8 cellular contexts compared by ENCODE assay signal in the genomic region with DNA sequence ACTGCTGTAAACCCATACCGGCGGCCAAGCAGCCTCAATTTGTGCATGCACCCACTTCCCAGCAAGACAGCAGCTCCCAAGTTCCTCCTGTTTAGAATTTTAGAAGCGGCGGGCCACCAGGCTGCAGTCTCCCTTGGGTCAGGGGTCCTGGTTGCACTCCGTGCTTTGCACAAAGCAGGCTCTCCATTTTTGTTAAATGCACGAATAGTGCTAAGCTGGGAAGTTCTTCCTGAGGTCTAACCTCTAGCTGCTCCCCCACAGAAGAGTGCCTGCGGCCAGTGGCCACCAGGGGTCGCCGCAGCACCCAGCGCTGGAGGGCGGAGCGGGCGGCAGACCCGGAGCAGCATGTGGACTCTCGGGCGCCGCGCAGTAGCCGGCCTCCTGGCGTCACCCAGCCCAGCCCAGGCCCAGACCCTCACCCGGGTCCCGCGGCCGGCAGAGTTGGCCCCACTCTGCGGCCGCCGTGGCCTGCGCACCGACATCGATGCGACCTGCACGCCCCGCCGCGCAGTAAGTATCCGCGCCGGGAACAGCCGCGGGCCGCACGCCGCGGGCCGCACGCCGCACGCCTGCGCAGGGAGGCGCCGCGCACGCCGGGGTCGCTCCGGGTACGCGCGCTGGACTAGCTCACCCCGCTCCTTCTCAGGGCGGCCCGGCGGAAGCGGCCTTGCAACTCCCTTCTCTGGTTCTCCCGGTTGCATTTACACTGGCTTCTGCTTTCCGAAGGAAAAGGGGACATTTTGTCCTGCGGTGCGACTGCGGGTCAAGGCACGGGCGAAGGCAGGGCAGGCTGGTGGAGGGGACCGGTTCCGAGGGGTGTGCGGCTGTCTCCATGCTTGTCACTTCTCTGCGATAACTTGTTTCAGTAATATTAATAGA. TPM values are rescaled to one million over a fixed set of nuclear protein-coding genes. Genes with fewer than 3 reads are reported as not detected.
DNase-seq lines count a peak whose midpoint lies in the region; ATAC-seq and TF ChIP-seq lines count a peak whose summit lies in the region.

FXN (plus strand) TSS at position 315 of the 879 bp plus-strand sequence; CDS start at position 346, 31 bp downstream.

- H3K9me3 ChIP-seq in breast epithelium = no peaks in the 10 kb centered on the region

- ATAC-seq in HG02885 (IDR thresholded peaks at IDR 0.05; ENCODE audit: poor library complexity, unreplicated experiment) = peak; percentile 93

- no peaks in the 10 kb centered on the region for H3K36me3 ChIP-seq in breast epithelium

- H3K4me1 ChIP-seq in breast epithelium = no peaks in the 10 kb centered on the region

- intact Hi-C loops in breast epithelium (cut with DNase I; ENCODE audit: low total_unique reads) = no loop called here

- peak; percentile 23 to 65 for DNase-seq in NCI-H446 (lab: John Stamatoyannopoulos, UW)
- no peak for DNase-seq in NCI-H446 treated with DMSO at 0.1 percent for 48 hours (lab: John Stamatoyannopoulos, UW)
- peak; percentile 38 for DNase-seq in NCI-H2029 treated with DMSO at 0.1 percent for 48 hours (lab: John Stamatoyannopoulos, UW)
- DNase-seq in breast epithelium (ENCODE audit: low spot score in 2 of 2) = peak; percentile 63 to 76
- peak; percentile 93 for DNase-seq in iPS-NIHi7 (ENCODE audit: extremely low spot score)
- peak; percentile 58 for DNase-seq in smooth muscle cell of the brain vasculature (ENCODE audit: low read depth, low spot score)

- H3K27me3 ChIP-seq in breast epithelium = no peaks in the 10 kb centered on the region

- no peak for TF ChIP-seq POLR2A in breast epithelium (IDR thresholded peaks at IDR 0.05)

- H3K27ac ChIP-seq in VCaP = peak within 1 kb of the TSS; percentile 84
- peak within 1 kb of the TSS; percentile 73 to 91 for H3K27ac ChIP-seq in breast epithelium

- TF ChIP-seq CTCF in VCaP (conservative IDR thresholded peaks at IDR 0.05) (peak; percentile 98), breast epithelium (IDR thresholded peaks at IDR 0.05) (peak; percentile 85 to 89 (median 89))

- peak within 1 kb of the TSS; percentile 61 to 92 (median 74) for H3K4me3 ChIP-seq in breast epithelium

RNA-seq across cellular contexts. Expression of gene FXN, which starts in this region (rescaled TPM):
- 1 to 10 TPM; 3.8 to 7.5 (median 6.9) TPM for total RNA-seq in breast epithelium
